In genomic region chr6:36595168-36595818, GRCh38 we compare ENCODE assay signal across 8 cellular contexts. TPM values are rescaled to one million over a fixed set of nuclear protein-coding genes. Genes with fewer than 3 reads are reported as not detected.
DNase-seq lines count a peak whose midpoint lies in the region; ATAC-seq and TF ChIP-seq lines count a peak whose summit lies in the region.

No MANE protein-coding gene starts in this region.

- CTCF ChIA-PET in AG04449 (lab: Yijun Ruan, JAX), result interaction anchor here (0.8 to 1.7 kb wide), 2 partner anchors 12 to 254 kb away, joined by 3 read pairs; no protein-coding TSS in a partner anchor

- H3K9me2 ChIP-seq in GM23248 (ENCODE audit: insufficient read depth), result no peaks in the 10 kb centered on the region

- peak overlapping the region; percentile 70 for H3K4me3 ChIP-seq in AG04449 (ENCODE audit: low read depth, low read length)
- H3K4me3 ChIP-seq in GM23248, result peak overlapping the region; percentile 96
- H3K4me3 ChIP-seq in Peyer's patch, result peak overlapping the region; percentile 56 to 79 (median 66)
- H3K4me3 ChIP-seq in tibial artery, result peak overlapping the region; percentile 61 to 62

- peaks cover 65% of the 10 kb centered on the region for H3F3A ChIP-seq in GM23248 (ENCODE audit: insufficient read depth)

- DNase-seq in AG04449 (ENCODE audit: low read depth, low spot score) (no peak), GM23248 (peak; percentile 80), Peyer's patch (peak in 2 of 3 donors; percentile 56 to 72), dedifferentiated amniotic fluid mesenchymal stem cell (ENCODE audit: extremely low spot score) (peak; percentile 38), lung microvascular endothelial cell (ENCODE audit: low read depth in 2 of 2) (peak; percentile 68 to 72), tibial artery (peak; percentile 75)

- H3K9ac ChIP-seq in GM23248, result peak overlapping the region; percentile 99

- H3K36me3 ChIP-seq in GM23248 (ENCODE audit: low read depth) (peaks cover 46% of the 10 kb centered on the region), Peyer's patch (peaks cover 0 to 37% (median 0%) of the 10 kb centered on the region in 3 donors), tibial artery (peaks cover 36 to 41% (median 37%) of the 10 kb centered on the region in 3 donors)

- H3K9me3 ChIP-seq in GM23248 (ENCODE audit: low read depth) (no peaks in the 10 kb centered on the region), Peyer's patch (no peaks in the 10 kb centered on the region), tibial artery (no peaks in the 10 kb centered on the region)

- peaks cover 88% of the 10 kb centered on the region for H3K79me2 ChIP-seq in GM23248 (ENCODE audit: insufficient read depth)

- intact Hi-C loops in tibial artery (cut with DNase I; ENCODE audit: low total_unique reads), result no loop called here

- WGBS in GM23248 (ENCODE audit: low coverage in 1 of 2, low lambda C conversion rate in 2 of 2, missing lambda C conversion rate in 2 of 2), 2 experiments, result 0 to 1% methylated on average over 11 of the region's 11 CpGs

- in situ Hi-C loops in GM23248 (cut with MboI), result no loop called here

- TF ChIP-seq CTCF in AG04449 (IDR thresholded peaks at IDR 0.05; ENCODE audit: insufficient read depth, low read length, missing control alignments) (no peak), Peyer's patch (IDR thresholded peaks at IDR 0.05) (no peak), tibial artery (IDR thresholded peaks at IDR 0.05) (no peak)

- H3K27me3 ChIP-seq in GM23248 (replicated peaks; ENCODE audit: insufficient read depth) (no peaks in the 10 kb centered on the region), Peyer's patch (no peaks in the 10 kb centered on the region), tibial artery (no peaks in the 10 kb centered on the region)

- no peak overlapping the region for H2AFZ ChIP-seq in GM23248

- H3K27ac ChIP-seq in GM23248 (peak overlapping the region; percentile 95), Peyer's patch (peak overlapping the region; percentile 86 to 98 (median 92)), tibial artery (peak overlapping the region; percentile 94 to 96)

- POLR2A ChIA-PET in AG04449 (lab: Yijun Ruan, JAX), result interaction anchor here (0.6 to 8.0 kb wide), 7 partner anchors 13 to 172 kb away, joined by 3 to 56 read pairs (median 14); no protein-coding TSS in a partner anchor

- H4K20me1 ChIP-seq in GM23248 (ENCODE audit: insufficient read depth), result peaks cover 43% of the 10 kb centered on the region

- no peak for ATAC-seq in HG03571 (IDR thresholded peaks at IDR 0.05; ENCODE audit: unreplicated experiment)
- no peak for ATAC-seq in HG03196 (IDR thresholded peaks at IDR 0.05; ENCODE audit: unreplicated experiment)

- peak overlapping the region; percentile 97 for H3K4me2 ChIP-seq in GM23248 (ENCODE audit: unreplicated experiment)

- peaks cover 39% of the 10 kb centered on the region for H3K4me1 ChIP-seq in GM23248 (ENCODE audit: insufficient read depth)
- H3K4me1 ChIP-seq in Peyer's patch, result peaks cover 0 to 40% (median 19%) of the 10 kb centered on the region in 4 donors
- H3K4me1 ChIP-seq in tibial artery, result peaks cover 0 to 51% (median 39%) of the 10 kb centered on the region in 4 donors

- TF ChIP-seq POLR2A in Peyer's patch (IDR thresholded peaks at IDR 0.05), result no peak

RNA-seq across cellular contexts. Expression of gene SRSF3, which starts 1.1 kb away (rescaled TPM):
- total RNA-seq in GM23248 (2014; rRNA removed; shearing (Covaris generic)), result 141 and 171 TPM in 2 replicates
- polyA plus RNA-seq in GM23248 (2016; fragmentation: Nextera tagmentation; extraction: Ambion mirVana), result 238 and 243 TPM in 2 replicates
- total RNA-seq in Peyer's patch (100 to 1,000 TPM; 101 to 156 (median 142) TPM), lung microvascular endothelial cell (191 and 296 TPM in 2 replicates)

RNA-seq across cellular contexts. Expression of gene STK38, which starts 48.0 kb away (rescaled TPM):
- 30.5 and 35.6 TPM in 2 replicates for total RNA-seq in GM23248 (2014; rRNA removed; shearing (Covaris generic))
- polyA plus RNA-seq in GM23248 (2016; fragmentation: Nextera tagmentation; extraction: Ambion mirVana), result 50.4 and 51.1 TPM in 2 replicates
- 100 to 1,000 TPM in 2 of 4 donors, 10 to 100 TPM in 2; 57.8 to 107 (median 87.9) TPM for total RNA-seq in Peyer's patch
- total RNA-seq in lung microvascular endothelial cell, result 8.7 and 9.5 TPM in 2 replicates
